25 cellular contexts compared by ENCODE assay signal in genomic region chr6:111198841-111199240, GRCh38.
"Had no signal": no experiment of that assay in that cellular context is flagged by ENCODE, and none has a peak within 500 bp of the region (broad histone marks: within the 10 kb centered on the region; RNA-seq: fewer than 3 reads in every experiment).

No MANE protein-coding gene starts in this region.

- H3K27me3 Mint-ChIP-seq: dendritic cell treated with granulocyte-macrophage colony-stimulating factor and Interleukin-4, amounts not matched to agents 40 ng/mL and 50 ng/mL, for 4 days had no signal

- H3K4me1 ChIP-seq: colonic mucosa, esophagus squamous epithelium, foreskin keratinocyte, gastroesophageal sphincter had no signal

- H3K27ac Mint-ChIP-seq: dendritic cell treated with granulocyte-macrophage colony-stimulating factor and Interleukin-4, amounts not matched to agents 40 ng/mL and 50 ng/mL, for 4 days; effector memory CD8-positive, alpha-beta T cell; endodermal cell had no signal

- H3K27ac ChIP-seq: colonic mucosa, coronary artery, dorsolateral prefrontal cortex, epithelial cell of prostate, esophagus muscularis mucosa, esophagus squamous epithelium, foreskin keratinocyte, gastrocnemius medialis, gastroesophageal sphincter, heart left ventricle, heart right ventricle had no signal

- H3K9me3 Mint-ChIP-seq: dendritic cell treated with granulocyte-macrophage colony-stimulating factor and Interleukin-4, amounts not matched to agents 40 ng/mL and 50 ng/mL, for 4 days; effector memory CD8-positive, alpha-beta T cell had no signal

- H3K4me3 Mint-ChIP-seq: dendritic cell treated with granulocyte-macrophage colony-stimulating factor and Interleukin-4, amounts not matched to agents 40 ng/mL and 50 ng/mL, for 4 days; effector memory CD8-positive, alpha-beta T cell; endodermal cell had no signal

- H3K36me3 ChIP-seq: colonic mucosa, esophagus muscularis mucosa, esophagus squamous epithelium, gastroesophageal sphincter, heart left ventricle, heart right ventricle had no signal

- DNase-seq: colonic mucosa; cortex of kidney; dermis blood vessel endothelial cell; dorsolateral prefrontal cortex; effector CD4-positive, alpha-beta T cell; effector CD8-positive, alpha-beta T cell; effector memory CD4-positive, alpha-beta T cell; effector memory CD8-positive, alpha-beta T cell; endodermal cell; erythroblast; esophagus squamous epithelium; foreskin fibroblast; foreskin keratinocyte; foreskin melanocyte; gastrocnemius medialis; glutamatergic neuron; head of caudate nucleus; heart left ventricle; heart right ventricle had no signal

- H3K4me3 ChIP-seq: colonic mucosa, coronary artery, dorsolateral prefrontal cortex, esophagus muscularis mucosa, esophagus squamous epithelium, gastrocnemius medialis, gastroesophageal sphincter, heart left ventricle, heart right ventricle had no signal

- ATAC-seq: effector memory CD8-positive, alpha-beta T cell; esophagus mucosa; foreskin keratinocyte; gastrocnemius medialis; gastroesophageal sphincter; heart left ventricle; heart right ventricle had no signal

- H3K9me3 ChIP-seq: colonic mucosa, esophagus muscularis mucosa, esophagus squamous epithelium, gastrocnemius medialis, gastroesophageal sphincter, heart left ventricle, heart right ventricle had no signal

- H3K27me3 ChIP-seq: colonic mucosa, dorsolateral prefrontal cortex, esophagus muscularis mucosa, esophagus squamous epithelium, foreskin keratinocyte, gastrocnemius medialis, gastroesophageal sphincter, heart left ventricle, heart right ventricle had no signal
